ENCODE assay signal across 33 cellular contexts in genomic region chr7:116433246-116433645, GRCh38.
A peak's percentile ranks its signal among the peaks of the same experiment; 100 is the strongest.
DNase-seq lines count a peak whose midpoint lies in the region; ATAC-seq and TF ChIP-seq lines count a peak whose summit lies in the region.
"Had no signal": no experiment of that assay in that cellular context is flagged by ENCODE, and none has a peak within 500 bp of the region (broad histone marks: within the 10 kb centered on the region; RNA-seq: fewer than 3 reads in every experiment).

No MANE protein-coding gene starts in this region.

- H3K36me3 ChIP-seq in RWPE2 (ENCODE audit: low read depth): no peaks in the 10 kb centered on the region; the same call in 1 of the 2 replicates
- H3K36me3 ChIP-seq: left ventricle myocardium inferior, pancreas, right atrium auricular region, thyroid gland had no signal

- peaks cover 6% of the 10 kb centered on the region for H3K9me3 ChIP-seq in RWPE2 (ENCODE audit: severe bottlenecking)
- H3K9me3 ChIP-seq: pancreas, thyroid gland had no signal

- no peak overlapping the region for H3K4me3 ChIP-seq in RWPE2 (ENCODE audit: severe bottlenecking)
- no peak overlapping the region for H3K4me3 ChIP-seq in epithelial cell of esophagus (ENCODE audit: low read length)
- H3K4me3 ChIP-seq: dorsolateral prefrontal cortex, left ventricle myocardium inferior, pancreas, right atrium auricular region, thyroid gland had no signal

- peaks cover 28% of the 10 kb centered on the region for H3K4me1 ChIP-seq in RWPE2 (ENCODE audit: insufficient read depth, poor library complexity, severe bottlenecking)
- H3K4me1 ChIP-seq: right atrium auricular region, thyroid gland had no signal

- no peaks in the 10 kb centered on the region for H3K36me3 Mint-ChIP-seq in glutamatergic neuron (ENCODE audit: unreplicated experiment)
- H3K36me3 Mint-ChIP-seq: CD14-positive monocyte; IgD-negative memory B cell; immature natural killer cell; natural killer cell treated with Interleukin-12 subunit alpha and Interleukin-12 subunit beta and Interleukin-15 and Interleukin-18, amount 100 ng/mL, for 72 hours had no signal

- no peak for TF ChIP-seq POLR2A in GM18505 (IDR thresholded peaks at IDR 0.05; ENCODE audit: borderline replicate concordance, extremely low read depth, insufficient read depth, insufficient read length)

- DNase-seq in GM03348 (ENCODE audit: low spot score): peak; percentile 48
- DNase-seq in RWPE2 (ENCODE audit: low spot score): no peak
- DNase-seq in epithelial cell of esophagus (ENCODE audit: low read depth): peak; percentile 33
- peak; percentile 33 for DNase-seq in renal cortical epithelial cell (ENCODE audit: low read depth)
- DNase-seq in glutamatergic neuron: no peak
- no peak for DNase-seq in SKM-1 (lab: John Stamatoyannopoulos, UW; ENCODE audit: unreplicated experiment)
- DNase-seq: activated CD4-positive, alpha-beta T cell treated with anti-CD3 and anti-CD28 coated beads for 36 hours; activated naive CD4-positive, alpha-beta T cell; activated T-cell treated with anti-CD3 and anti-CD28 coated beads, Interleukin-2, amount 50 U/mL, for 24 hours; Calu3; central memory CD4-positive, alpha-beta T cell; DND-41; dorsolateral prefrontal cortex; foreskin melanocyte; hippocampal formation; immature natural killer cell; left ventricle myocardium inferior; midbrain; MM.1S; NCI-H1436; NCI-H2107; NCI-H446 treated with DMSO at 0.1 percent for 48 hours; pancreas; T-helper 1 cell; thyroid gland had no signal

- H3K27ac ChIP-seq in RWPE2 (ENCODE audit: poor library complexity, severe bottlenecking): peak overlapping the region; percentile 99
- H3K27ac ChIP-seq: dorsolateral prefrontal cortex, left ventricle myocardium inferior, pancreas, right atrium auricular region, thyroid gland had no signal

- no peak overlapping the region for H3K27ac Mint-ChIP-seq in glutamatergic neuron (ENCODE audit: unreplicated experiment)
- H3K27ac Mint-ChIP-seq: activated CD4-positive, alpha-beta T cell treated with anti-CD3 and anti-CD28 coated beads for 36 hours; activated T-cell treated with anti-CD3 and anti-CD28 coated beads, Interleukin-2, amount 50 U/mL, for 24 hours; CD14-positive monocyte; IgD-negative memory B cell; immature natural killer cell; natural killer cell treated with Interleukin-12 subunit alpha and Interleukin-12 subunit beta and Interleukin-15 and Interleukin-18, amount 100 ng/mL, for 72 hours; stimulated activated naive CD8-positive, alpha-beta T cell treated with anti-CD3 and anti-CD28 coated beads, Interleukin-15, Interleukin-2, amounts not matched to agents 100 ng/mL and 50 ng/mL, for 24 hours had no signal

- ATAC-seq in RWPE2 (ENCODE audit: low read depth) (no peak), GM18505 (IDR thresholded peaks at IDR 0.05; ENCODE audit: unreplicated experiment) (no peak), GM21423 (IDR thresholded peaks at IDR 0.05; ENCODE audit: unreplicated experiment) (no peak)
- ATAC-seq: activated CD4-positive, alpha-beta T cell treated with anti-CD3 and anti-CD28 coated beads for 36 hours; natural killer cell treated with Interleukin-12 subunit alpha and Interleukin-12 subunit beta and Interleukin-15 and Interleukin-18, amount 100 ng/mL, for 72 hours; Right ventricle myocardium inferior had no signal

- H3K27me3 Mint-ChIP-seq in glutamatergic neuron (ENCODE audit: unreplicated experiment): peaks cover 2% of the 10 kb centered on the region

- no peak overlapping the region for H3K4me3 Mint-ChIP-seq in glutamatergic neuron (ENCODE audit: unreplicated experiment)
- H3K4me3 Mint-ChIP-seq: activated CD4-positive, alpha-beta T cell treated with anti-CD3 and anti-CD28 coated beads for 36 hours; activated T-cell treated with anti-CD3 and anti-CD28 coated beads, Interleukin-2, amount 50 U/mL, for 24 hours; CD14-positive monocyte; IgD-negative memory B cell; immature natural killer cell; natural killer cell treated with Interleukin-12 subunit alpha and Interleukin-12 subunit beta and Interleukin-15 and Interleukin-18, amount 100 ng/mL, for 72 hours; stimulated activated naive CD8-positive, alpha-beta T cell treated with anti-CD3 and anti-CD28 coated beads, Interleukin-15, Interleukin-2, amounts not matched to agents 100 ng/mL and 50 ng/mL, for 24 hours had no signal

- peaks cover 1% of the 10 kb centered on the region for H3K9me3 Mint-ChIP-seq in glutamatergic neuron (ENCODE audit: unreplicated experiment)
- H3K9me3 Mint-ChIP-seq: activated T-cell treated with anti-CD3 and anti-CD28 coated beads, Interleukin-2, amount 50 U/mL, for 24 hours; IgD-negative memory B cell; natural killer cell treated with Interleukin-12 subunit alpha and Interleukin-12 subunit beta and Interleukin-15 and Interleukin-18, amount 100 ng/mL, for 72 hours; stimulated activated naive CD8-positive, alpha-beta T cell treated with anti-CD3 and anti-CD28 coated beads, Interleukin-15, Interleukin-2, amounts not matched to agents 100 ng/mL and 50 ng/mL, for 24 hours had no signal

- TF ChIP-seq CTCF in RWPE2 (IDR thresholded peaks at IDR 0.05; ENCODE audit: poor library complexity, severe bottlenecking) (no peak), epithelial cell of esophagus (IDR thresholded peaks at IDR 0.05; ENCODE audit: insufficient read depth, low read depth, low read length, missing control alignments) (no peak), glutamatergic neuron (IDR thresholded peaks at IDR 0.05; ENCODE audit: partially characterized antibody, unreplicated experiment) (no peak)

- no peaks in the 10 kb centered on the region for H3K4me1 Mint-ChIP-seq in glutamatergic neuron (ENCODE audit: low read depth, unreplicated experiment)
- H3K4me1 Mint-ChIP-seq: activated CD4-positive, alpha-beta T cell treated with anti-CD3 and anti-CD28 coated beads for 36 hours; IgD-negative memory B cell; immature natural killer cell had no signal

- no peaks in the 10 kb centered on the region for H3K27me3 ChIP-seq in RWPE2 (ENCODE audit: insufficient read depth, poor library complexity, severe bottlenecking)
- H3K27me3 ChIP-seq: pancreas, right atrium auricular region, thyroid gland had no signal

Comparison
In these comparisons a context has a peak if more than half of its experiments do, and no peak if none do; other contexts are left out.
1. DNase-seq: peak in GM03348 (single experiment), epithelial cell of esophagus (single experiment) and renal cortical epithelial cell (single experiment); none in RWPE2 (single experiment), glutamatergic neuron (single experiment) and SKM-1 (single experiment).